Comparison of ENCODE assay signal across 4 cellular contexts in the genomic region with DNA sequence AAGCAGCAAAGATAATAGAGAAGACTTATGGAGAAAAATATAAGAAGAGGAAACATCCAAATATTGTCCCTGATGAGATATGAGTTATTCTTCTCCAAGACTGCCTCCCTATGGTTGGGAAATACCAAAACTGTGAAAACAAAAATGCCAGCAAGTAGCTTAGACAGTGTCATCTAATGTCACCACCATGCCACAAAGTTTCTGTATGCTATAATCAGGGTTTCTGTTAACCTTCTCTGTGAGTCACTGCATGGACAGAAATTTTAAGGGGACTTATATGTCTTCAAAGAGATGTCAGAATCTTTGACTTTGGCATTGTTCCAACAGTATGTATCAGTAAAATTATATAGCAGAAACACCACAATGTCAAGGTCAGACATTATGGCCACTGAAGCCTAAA.
"Had no signal": no experiment of that assay in that cellular context is flagged by ENCODE, and none has a peak within 500 bp of the region (broad histone marks: within the 10 kb centered on the region; RNA-seq: fewer than 3 reads in every experiment).

No MANE protein-coding gene starts in this region.

- H3K9me3 Mint-ChIP-seq: GM23338, H9 had no signal

- DNase-seq: H9, HCEC 1CT, IMR-90 had no signal

- H3K4me1 Mint-ChIP-seq: GM23338, H9 had no signal

- H3K4me3 Mint-ChIP-seq: GM23338, H9 had no signal

- H3K27ac Mint-ChIP-seq: GM23338, H9 had no signal

- ATAC-seq: GM23338 had no signal
